ENCODE assay signal across 25 cellular contexts in genomic region chr13:114164681-114165429, GRCh38. TPM values are rescaled to one million over a fixed set of nuclear protein-coding genes. Genes with fewer than 3 reads are reported as not detected.
"Had no signal": no experiment of that assay in that cellular context is flagged by ENCODE, and none has a peak within 500 bp of the region (broad histone marks: within the 10 kb centered on the region; RNA-seq: fewer than 3 reads in every experiment).

No MANE protein-coding gene starts in this region.

- H3K4me3 Mint-ChIP-seq: activated CD4-positive, alpha-beta memory T cell treated with anti-CD3 and anti-CD28 coated beads, Interleukin-2, amount 10 ng/mL, durations not matched to agents 7 days and 5 days; activated naive CD4-positive, alpha-beta T cell treated with anti-CD3 and anti-CD28 coated beads, Interleukin-2, amount 10 ng/mL, durations not matched to agents 7 days and 5 days; activated naive CD8-positive, alpha-beta T cell treated with anti-CD3 and anti-CD28 coated beads, Interleukin-2, amount 50 U/mL, for 24 hours; activated T-helper 17 cell treated with anti-CD3 and anti-CD28 coated beads, Interleukin-2, amount 50 U/mL, for 72 hours; brain had no signal

- H3K27me3 Mint-ChIP-seq: activated naive CD8-positive, alpha-beta T cell treated with anti-CD3 and anti-CD28 coated beads, Interleukin-2, amount 50 U/mL, for 24 hours; activated T-helper 17 cell treated with anti-CD3 and anti-CD28 coated beads, Interleukin-2, amount 50 U/mL, for 72 hours had no signal

- ATAC-seq: activated naive CD8-positive, alpha-beta T cell treated with anti-CD3 and anti-CD28 coated beads, Interleukin-2, amount 50 U/mL, for 24 hours; activated T-helper 17 cell treated with anti-CD3 and anti-CD28 coated beads, Interleukin-2, amount 50 U/mL, for 72 hours; gastroesophageal sphincter; heart left ventricle had no signal

- H3K9me3 ChIP-seq: esophagus muscularis mucosa, gastroesophageal sphincter, heart left ventricle, left ventricle myocardium inferior, neutrophil, spleen had no signal

- DNase-seq: activated CD4-positive, alpha-beta memory T cell treated with anti-CD3 and anti-CD28 coated beads, Interleukin-2, amount 10 ng/mL, durations not matched to agents 7 days and 5 days; activated CD4-positive, alpha-beta T cell treated with anti-CD3 and anti-CD28 coated beads for 1 hour; activated naive CD4-positive, alpha-beta T cell treated with anti-CD3 and anti-CD28 coated beads, Interleukin-2, amount 10 ng/mL, durations not matched to agents 7 days and 5 days; activated naive CD8-positive, alpha-beta T cell treated with anti-CD3 and anti-CD28 coated beads, Interleukin-2, amount 50 U/mL, for 24 hours; activated T-cell treated with anti-CD3 and anti-CD28 coated beads, Interleukin-2, amount 50 U/mL, for 1 hour; anterior cingulate cortex; central memory CD4-positive, alpha-beta T cell; effector CD8-positive, alpha-beta T cell; heart left ventricle; left ventricle myocardium inferior; spleen; stimulated activated CD4-positive, alpha-beta T cell treated with anti-CD3 and anti-CD28 coated beads, Interleukin-4, amount 100 ng/mL, for 4 hours; stimulated activated naive CD4-positive, alpha-beta T cell; WERI-Rb-1 had no signal

- H3K36me3 ChIP-seq: esophagus muscularis mucosa, gastroesophageal sphincter, heart left ventricle, left ventricle myocardium inferior, neutrophil, spleen, WERI-Rb-1 had no signal

- H3K9me3 Mint-ChIP-seq: activated CD4-positive, alpha-beta memory T cell treated with anti-CD3 and anti-CD28 coated beads, Interleukin-2, amount 10 ng/mL, durations not matched to agents 7 days and 5 days had no signal

- H3K27me3 ChIP-seq: gastroesophageal sphincter had no signal

- H3K27ac ChIP-seq: coronary artery, heart left ventricle, left ventricle myocardium inferior, neutrophil, spleen, WERI-Rb-1 had no signal

- H3K36me3 Mint-ChIP-seq: brain had no signal

- H3K4me3 ChIP-seq: coronary artery, esophagus muscularis mucosa, gastroesophageal sphincter, heart left ventricle, left ventricle myocardium inferior, spleen had no signal

- H3K27ac Mint-ChIP-seq: activated CD4-positive, alpha-beta memory T cell treated with anti-CD3 and anti-CD28 coated beads, Interleukin-2, amount 10 ng/mL, durations not matched to agents 7 days and 5 days; activated naive CD4-positive, alpha-beta T cell treated with anti-CD3 and anti-CD28 coated beads, Interleukin-2, amount 10 ng/mL, durations not matched to agents 7 days and 5 days; activated naive CD8-positive, alpha-beta T cell treated with anti-CD3 and anti-CD28 coated beads, Interleukin-2, amount 50 U/mL, for 24 hours; activated T-helper 17 cell treated with anti-CD3 and anti-CD28 coated beads, Interleukin-2, amount 50 U/mL, for 72 hours had no signal

RNA-seq across cellular contexts. Expression of gene CFAP97D2, which starts 14.2 kb away (rescaled TPM):
- total RNA-seq: activated CD4-positive, alpha-beta memory T cell treated with anti-CD3 and anti-CD28 coated beads, Interleukin-2, amount 10 ng/mL, durations not matched to agents 7 days and 5 days; activated T-helper 17 cell treated with anti-CD3 and anti-CD28 coated beads, Interleukin-2, amount 50 U/mL, for 72 hours; endothelial cell of umbilical vein; esophagus muscularis mucosa; gastroesophageal sphincter; heart left ventricle; kidney epithelial cell; left ventricle myocardium inferior; renal cortical epithelial cell; spleen; T-helper 2 cell treated with Interferon-gamma antibody and Interleukin-4, amounts not matched to agents 100 ng/mL and 5 ng/mL, for 36 hours; ureter had no signal
